Comparison of ENCODE assay signal across 8 cellular contexts in genomic region chr11:67289226-67289650, GRCh38. TPM values are rescaled to one million over a fixed set of nuclear protein-coding genes. Genes with fewer than 3 reads are reported as not detected.
DNase-seq lines count a peak whose midpoint lies in the region; ATAC-seq and TF ChIP-seq lines count a peak whose summit lies in the region.

Gene ANKRD13D (plus strand): TSS chr11:67289303. CDS start chr11:67289461, 158 bp downstream.

- peak within 1 kb of the TSS; percentile 93 for H3K4me2 ChIP-seq in PC-3 (ENCODE audit: low read length)

- peaks cover 44% of the 10 kb centered on the region for H3K4me1 ChIP-seq in PC-3 (ENCODE audit: insufficient read depth, low read length)

- peak within 1 kb of the TSS; percentile 85 for H3K4me3 ChIP-seq in PC-3 (ENCODE audit: low read length)

- H3K36me3 ChIP-seq in PC-3 (ENCODE audit: low read depth, low read length), result peaks cover 23% of the 10 kb centered on the region; the same call in 1 of the 2 replicates

- H3K79me2 ChIP-seq in PC-3 (ENCODE audit: low read length), result peaks cover 36% of the 10 kb centered on the region

- CTCF ChIA-PET in PC-3 (lab: Charles Lee), result no interaction called here

- H3K9me3 ChIP-seq in PC-3 (ENCODE audit: low read length), result no peaks in the 10 kb centered on the region

- POLR2A ChIA-PET in PC-3 (lab: Charles Lee; ENCODE audit: unreplicated experiment), result interaction anchor here (0.6 kb wide), 1 partner anchor 85 kb away, joined by 4 read pairs; no protein-coding TSS in a partner anchor

- H3K4me1 Mint-ChIP-seq in endothelial cell (ENCODE audit: unreplicated experiment) (peaks cover 20% of the 10 kb centered on the region), natural killer cell (peaks cover 46 to 60% of the 10 kb centered on the region in 2 donors)

- TF ChIP-seq CTCF in PC-3 (conservative IDR thresholded peaks at IDR 0.05; ENCODE audit: low read depth, low read length) (no peak), endothelial cell (IDR thresholded peaks at IDR 0.05; ENCODE audit: unreplicated experiment) (no peak), natural killer cell (IDR thresholded peaks at IDR 0.05) (peak; percentile 3)

- H2AFZ ChIP-seq in PC-3 (ENCODE audit: low read length), result peak within 1 kb of the TSS; percentile 79

- H3K27ac Mint-ChIP-seq in endothelial cell (ENCODE audit: unreplicated experiment) (peak within 1 kb of the TSS; percentile 90), natural killer cell (peak within 1 kb of the TSS; percentile 100)

- H3F3A ChIP-seq in PC-3 (ENCODE audit: low read length, unreplicated experiment), result no peaks in the 10 kb centered on the region

- intact Hi-C loops in PC-3 (cut with micrococcal nuclease), result no loop called here
- intact Hi-C loops in natural killer cell (cut with micrococcal nuclease), result loop anchor here (2.0 to 5.0 kb wide), 4 partner anchors 14 to 83 kb away; partner anchors contain the start of genes CLCF1 and SSH3

- peak within 1 kb of the TSS; percentile 88 for H3K9ac ChIP-seq in PC-3 (ENCODE audit: low read length)

- H3K27me3 Mint-ChIP-seq in endothelial cell (ENCODE audit: unreplicated experiment) (peaks cover 24% of the 10 kb centered on the region), natural killer cell (ENCODE audit: low read depth in 2 of 2) (no peaks in the 10 kb centered on the region)

- ATAC-seq in GM21576 (IDR thresholded peaks at IDR 0.05; ENCODE audit: unreplicated experiment), result peak; percentile 5
- peak; percentile 42 for ATAC-seq in PC-3
- ATAC-seq in natural killer cell, result peak in 1 of 3 donors; percentile 40

- H4K20me1 ChIP-seq in PC-3 (ENCODE audit: low read length), result peaks cover 4% of the 10 kb centered on the region; the same call in 1 of the 2 replicates

- no TSS peak for BruUV-seq in PC-3 (replicated peaks; lab: Mats Ljungman, UMichigan)

- H3K27me3 ChIP-seq in PC-3 (ENCODE audit: low read length), result no peaks in the 10 kb centered on the region

- no peaks in the 10 kb centered on the region for H3K9me2 ChIP-seq in PC-3 (replicated peaks; ENCODE audit: low read length)

- peak; percentile 95 for DNase-seq in D341Med (ENCODE audit: low spot score)
- DNase-seq in PC-3, result no peak
- no peak for DNase-seq in endothelial cell (ENCODE audit: low spot score)
- DNase-seq in natural killer cell, result no peak
- DNase-seq in 8988T, result no peak
- DNase-seq in OCI-M2 (lab: John Stamatoyannopoulos, UW; ENCODE audit: unreplicated experiment), result no peak
- DNase-seq in stimulated activated CD4-positive, alpha-beta T cell treated with anti-CD3 and anti-CD28 coated beads, Interleukin-2, amount 100 ng/mL, for 48 hours, result no peak

- H3K9me3 Mint-ChIP-seq in endothelial cell (ENCODE audit: unreplicated experiment) (no peaks in the 10 kb centered on the region), natural killer cell (no peaks in the 10 kb centered on the region)

- H3K4me3 Mint-ChIP-seq in endothelial cell (ENCODE audit: unreplicated experiment) (peak within 1 kb of the TSS; percentile 94), natural killer cell (peak within 1 kb of the TSS; percentile 94)

- H3K27ac ChIP-seq in PC-3 (ENCODE audit: low read length), result peak within 1 kb of the TSS; percentile 89

- H3K36me3 Mint-ChIP-seq in endothelial cell (ENCODE audit: low read depth, unreplicated experiment) (peaks cover 24% of the 10 kb centered on the region), natural killer cell (no peaks in the 10 kb centered on the region)

RNA-seq across cellular contexts. Expression of gene ANKRD13D, which starts in this region (rescaled TPM):
- total RNA-seq in PC-3 (2014; rRNA removed) (58.9 and 63.9 TPM in 2 replicates), endothelial cell (ENCODE audit: unreplicated experiment) (65.1 TPM), natural killer cell (100 to 1,000 TPM; 212 to 316 (median 231) TPM)
